In genomic region chr6:3407840-3408239, GRCh38 we compare ENCODE assay signal across 21 cellular contexts.
"Had no signal": no experiment of that assay in that cellular context is flagged by ENCODE, and none has a peak within 500 bp of the region (broad histone marks: within the 10 kb centered on the region; RNA-seq: fewer than 3 reads in every experiment).

No MANE protein-coding gene starts in this region.

- H3K36me3 Mint-ChIP-seq: natural killer cell treated with Interleukin-12 subunit alpha and Interleukin-12 subunit beta and Interleukin-15 and Interleukin-18, amount 100 ng/mL, for 72 hours; stimulated activated memory B cell treated with anti-CD40 and anti-IgM and Interleukin-4, amounts not matched to agents 10 μg/mL and 1 μg/mL and 100 μg/mL, for 72 hours had no signal

- H3K27ac Mint-ChIP-seq: activated CD4-positive, alpha-beta T cell treated with anti-CD3 and anti-CD28 coated beads, Interleukin-2, amount 10 ng/mL, durations not matched to agents 7 days and 5 days; activated naive CD4-positive, alpha-beta T cell treated with anti-CD3 and anti-CD28 coated beads, Interleukin-2, amount 50 U/mL, for 24 hours; effector memory CD8-positive, alpha-beta T cell; natural killer cell treated with Interleukin-12 subunit alpha and Interleukin-12 subunit beta and Interleukin-15 and Interleukin-18, amount 100 ng/mL, for 72 hours; stimulated activated memory B cell treated with anti-CD40 and anti-IgM and Interleukin-4, amounts not matched to agents 10 μg/mL and 1 μg/mL and 100 μg/mL, for 72 hours had no signal

- H3K27ac ChIP-seq: lower lobe of right lung, neutrophil, spleen, thoracic aorta had no signal

- H3K4me3 ChIP-seq: lower lobe of right lung, pancreas, spleen, thoracic aorta had no signal

- FAIRE-seq: astrocyte, bronchial epithelial cell, keratinocyte, pancreas had no signal

- H3K27me3 Mint-ChIP-seq: activated CD4-positive, alpha-beta T cell treated with anti-CD3 and anti-CD28 coated beads, Interleukin-2, amount 10 ng/mL, durations not matched to agents 7 days and 5 days; activated naive CD4-positive, alpha-beta T cell treated with anti-CD3 and anti-CD28 coated beads, Interleukin-2, amount 50 U/mL, for 24 hours had no signal

- H3K9me3 ChIP-seq: lower lobe of right lung, neutrophil, pancreas, thoracic aorta had no signal

- H3K4me3 Mint-ChIP-seq: activated CD4-positive, alpha-beta T cell treated with anti-CD3 and anti-CD28 coated beads, Interleukin-2, amount 10 ng/mL, durations not matched to agents 7 days and 5 days; activated naive CD4-positive, alpha-beta T cell treated with anti-CD3 and anti-CD28 coated beads, Interleukin-2, amount 50 U/mL, for 24 hours; effector memory CD8-positive, alpha-beta T cell; natural killer cell treated with Interleukin-12 subunit alpha and Interleukin-12 subunit beta and Interleukin-15 and Interleukin-18, amount 100 ng/mL, for 72 hours; stimulated activated memory B cell treated with anti-CD40 and anti-IgM and Interleukin-4, amounts not matched to agents 10 μg/mL and 1 μg/mL and 100 μg/mL, for 72 hours had no signal

- H3K4me1 Mint-ChIP-seq: activated CD4-positive, alpha-beta T cell treated with anti-CD3 and anti-CD28 coated beads, Interleukin-2, amount 10 ng/mL, durations not matched to agents 7 days and 5 days had no signal

- H3K36me3 ChIP-seq: lower lobe of right lung, neutrophil, pancreas, spleen, thoracic aorta had no signal

- H3K27me3 ChIP-seq: pancreas, spleen had no signal

- ATAC-seq: effector memory CD8-positive, alpha-beta T cell; lower lobe of right lung; natural killer cell treated with Interleukin-12 subunit alpha and Interleukin-12 subunit beta and Interleukin-15 and Interleukin-18, amount 100 ng/mL, for 72 hours; pancreas; stimulated activated memory B cell treated with anti-CD40 and anti-IgM and Interleukin-4, amounts not matched to agents 10 μg/mL and 1 μg/mL and 100 μg/mL, for 72 hours had no signal

- H3K9me3 Mint-ChIP-seq: activated CD4-positive, alpha-beta T cell treated with anti-CD3 and anti-CD28 coated beads, Interleukin-2, amount 10 ng/mL, durations not matched to agents 7 days and 5 days; activated naive CD4-positive, alpha-beta T cell treated with anti-CD3 and anti-CD28 coated beads, Interleukin-2, amount 50 U/mL, for 24 hours; effector memory CD8-positive, alpha-beta T cell; natural killer cell treated with Interleukin-12 subunit alpha and Interleukin-12 subunit beta and Interleukin-15 and Interleukin-18, amount 100 ng/mL, for 72 hours; stimulated activated memory B cell treated with anti-CD40 and anti-IgM and Interleukin-4, amounts not matched to agents 10 μg/mL and 1 μg/mL and 100 μg/mL, for 72 hours had no signal

- DNase-seq: activated CD4-positive, alpha-beta T cell treated with anti-CD3 and anti-CD28 coated beads, Interleukin-2, amount 10 ng/mL, durations not matched to agents 7 days and 5 days; activated CD8-positive, alpha-beta memory T cell treated with anti-CD3 and anti-CD28 coated beads, Interleukin-2, amount 50 U/mL, for 4 hours; activated effector memory CD4-positive, alpha-beta T cell treated with Interleukin-2 at 50 U/mL for 16 hours; activated T-cell treated with anti-CD3 and anti-CD28 coated beads, Interleukin-2, amount 50 U/mL, for 48 hours; effector memory CD8-positive, alpha-beta T cell; foreskin fibroblast; hypothalamus; lower lobe of right lung; pancreas; spleen; stimulated activated CD4-positive, alpha-beta T cell treated with anti-CD3 and anti-CD28 coated beads, Interleukin-4, amount 100 ng/mL, for 4 hours; T-helper 1 cell; T-helper 9 cell had no signal
